8 cellular contexts compared by ENCODE assay signal in genomic region chr1:202810615-202811295, GRCh38.
DNase-seq lines count a peak whose midpoint lies in the region; ATAC-seq and TF ChIP-seq lines count a peak whose summit lies in the region.

Gene PCAT6 (plus strand): TSS chr1:202810954.

- H3K27ac ChIP-seq in mucosa of rectum (ENCODE audit: low read depth in 2 of 2, low read length in 2 of 2) = peak within 1 kb of the TSS; percentile 77 to 91

- peaks cover 16 to 40% of the 10 kb centered on the region in 2 donors for H3K4me1 ChIP-seq in mucosa of rectum (ENCODE audit: control insufficient read depth in 2 of 2, insufficient read depth in 2 of 2, low read length in 2 of 2)

- H3K36me3 ChIP-seq in mucosa of rectum (ENCODE audit: control insufficient read depth in 2 of 2, insufficient read depth in 2 of 2, low read length in 2 of 2) = no peaks in the 10 kb centered on the region

- H3K9ac ChIP-seq in mucosa of rectum (ENCODE audit: low read depth in 1 of 2, low read length in 2 of 2) = peak within 1 kb of the TSS; percentile 75 to 83

- no peaks in the 10 kb centered on the region for H3K9me3 ChIP-seq in mucosa of rectum (ENCODE audit: control insufficient read depth in 2 of 2, low read length in 2 of 2)

- ATAC-seq in GM21526 (IDR thresholded peaks at IDR 0.05; ENCODE audit: low FRiP score, unreplicated experiment) = peak; percentile 62

- DNase-seq in D341Med (ENCODE audit: low spot score) (peak; percentile 99), HuH-7.5 (ENCODE audit: low spot score) (peak; percentile 88), OCI-M2 (lab: John Stamatoyannopoulos, UW; ENCODE audit: unreplicated experiment) (peak; percentile 79), erythroblast (lab: John Stamatoyannopoulos, UW) (peak; percentile 94)
- DNase-seq in activated T-cell treated with anti-CD3 and anti-CD28 coated beads, Interleukin-2, amount 50 U/mL, for 1 hour = peak; percentile 84
- peak; percentile 79 for DNase-seq in stimulated activated CD8-positive, alpha-beta memory T cell treated with anti-CD3 and anti-CD28 coated beads, Interleukin-4, amount 100 ng/mL, for 24 hours (ENCODE audit: low read depth)

- H3K4me3 ChIP-seq in mucosa of rectum (ENCODE audit: low read length in 2 of 2) = peak within 1 kb of the TSS; percentile 80 to 91

- peak; percentile 61 for TF ChIP-seq POLR2A in erythroblast (IDR thresholded peaks at IDR 0.05; ENCODE audit: low read length)

- H3K27me3 ChIP-seq in mucosa of rectum (ENCODE audit: control insufficient read depth in 2 of 2, insufficient read depth in 2 of 2, low read length in 2 of 2) = no peaks in the 10 kb centered on the region

Comparison
In these comparisons a context has a peak if more than half of its experiments do, and no peak if none do; other contexts are left out.
1. Peak in every context shown above with its lines: DNase-seq, ATAC-seq, H3K4me3 ChIP-seq and H3K27ac ChIP-seq.